Comparison of ENCODE assay signal across 32 cellular contexts in genomic region chr16:1510272-1510671, GRCh38. TPM values are rescaled to one million over a fixed set of nuclear protein-coding genes. Genes with fewer than 3 reads are reported as not detected.
DNase-seq lines count a peak whose midpoint lies in the region; ATAC-seq, FAIRE-seq and TF ChIP-seq lines count a peak whose summit lies in the region.
"Had no signal": no experiment of that assay in that cellular context is flagged by ENCODE, and none has a peak within 500 bp of the region (broad histone marks: within the 10 kb centered on the region; RNA-seq: fewer than 3 reads in every experiment).

No MANE protein-coding gene starts in this region.

- H3K4me1 Mint-ChIP-seq in immature natural killer cell = no peaks in the 10 kb centered on the region
- H3K4me1 Mint-ChIP-seq: activated CD4-positive, alpha-beta T cell treated with anti-CD3 and anti-CD28 coated beads for 36 hours; activated naive CD8-positive, alpha-beta T cell treated with anti-CD3 and anti-CD28 coated beads, Interleukin-2, amount 10 ng/mL, durations not matched to agents 7 days and 5 days; B cell; nephron had no signal

- DNase-seq in spleen (no peak), head of caudate nucleus (no peak), H54 (ENCODE audit: insufficient read length, low spot score) (no peak), immature natural killer cell (no peak)
- DNase-seq: activated CD4-positive, alpha-beta T cell treated with anti-CD3 and anti-CD28 coated beads for 36 hours; activated effector memory CD4-positive, alpha-beta T cell treated with anti-CD3 and anti-CD28 coated beads, Interleukin-2, amount 50 U/mL, for 16 hours; activated naive CD8-positive, alpha-beta T cell treated with anti-CD3 and anti-CD28 coated beads, Interleukin-2, amount 10 ng/mL, durations not matched to agents 7 days and 5 days; COR-L47; KBM-7; NCI-H1105; NCI-H1930; NCI-H524; stimulated activated naive CD4-positive, alpha-beta T cell had no signal

- H3K36me3 Mint-ChIP-seq in immature natural killer cell = peaks cover 0 to 14% (median 0%) of the 10 kb centered on the region in 3 donors

- no peak for TF ChIP-seq CTCF in spleen (IDR thresholded peaks at IDR 0.05 in 8 of 11, conservative IDR thresholded peaks at IDR 0.05 in 3 of 11)

- peak overlapping the region; percentile 68 to 81 (median 76); a peak in 19 of 22 replicates for H3K4me2 ChIP-seq in BLaER1 treated with 17β-estradiol and CSF1 and Interleukin-3, amounts not matched to agents 10 nM and 100 nM
- H3K4me2 ChIP-seq: hepatocyte had no signal

- intact Hi-C loops in spleen (cut with DNase I; ENCODE audit: low total_unique reads) = no loop called here
- intact Hi-C loops in head of caudate nucleus (cut with DNase I) = loop anchor here (10.0 kb wide), 1 partner anchor 65 kb away; no protein-coding TSS in a partner anchor

- H3K27me3 ChIP-seq in BLaER1 treated with 17β-estradiol and CSF1 and Interleukin-3, amounts not matched to agents 10 nM and 100 nM = no peaks in the 10 kb centered on the region
- H3K27me3 ChIP-seq in layer of hippocampus (ENCODE audit: control insufficient read depth, insufficient read depth, low read length) (no peaks in the 10 kb centered on the region), spleen (replicated peaks in 1 of 7) (no peaks in the 10 kb centered on the region)
- H3K27me3 ChIP-seq: hepatocyte, right lobe of liver, thyroid gland had no signal

- H3K9me3 Mint-ChIP-seq in immature natural killer cell = peaks cover 0 to 2% (median 0%) of the 10 kb centered on the region in 6 donors
- H3K9me3 Mint-ChIP-seq: activated naive CD8-positive, alpha-beta T cell treated with anti-CD3 and anti-CD28 coated beads, Interleukin-2, amount 10 ng/mL, durations not matched to agents 7 days and 5 days had no signal

- H3K27me3 Mint-ChIP-seq in immature natural killer cell (ENCODE audit: low read depth in 3 of 3) = peaks cover 0 to 7% (median 2%) of the 10 kb centered on the region in 3 donors
- H3K27me3 Mint-ChIP-seq: activated CD4-positive, alpha-beta T cell treated with anti-CD3 and anti-CD28 coated beads for 36 hours; activated naive CD8-positive, alpha-beta T cell treated with anti-CD3 and anti-CD28 coated beads, Interleukin-2, amount 10 ng/mL, durations not matched to agents 7 days and 5 days; B cell had no signal

- H3K36me3 ChIP-seq in BLaER1 treated with 17β-estradiol and CSF1 and Interleukin-3, amounts not matched to agents 10 nM and 100 nM = peaks cover 20 to 86% (median 66%) of the 10 kb centered on the region in 11 experiments
- H3K36me3 ChIP-seq in spleen = peaks cover 0 to 64% (median 36%) of the 10 kb centered on the region in 6 donors
- H3K36me3 ChIP-seq: right lobe of liver had no signal

- 75 to 89% (median 85%) methylated on average over 9 to 10 of the region's 10 CpGs for WGBS in spleen, 5 donors

- peaks cover 0 to 65% (median 42%) of the 10 kb centered on the region in 11 experiments; a peak in 18 of 22 replicates for H4K20me1 ChIP-seq in BLaER1 treated with 17β-estradiol and CSF1 and Interleukin-3, amounts not matched to agents 10 nM and 100 nM

- no peak overlapping the region for H3K27ac Mint-ChIP-seq in immature natural killer cell
- H3K27ac Mint-ChIP-seq: activated CD4-positive, alpha-beta T cell treated with anti-CD3 and anti-CD28 coated beads for 36 hours; activated naive CD8-positive, alpha-beta T cell treated with anti-CD3 and anti-CD28 coated beads, Interleukin-2, amount 10 ng/mL, durations not matched to agents 7 days and 5 days; B cell; nephron had no signal

- H3K9me3 ChIP-seq in BLaER1 treated with 17β-estradiol and CSF1 and Interleukin-3, amounts not matched to agents 10 nM and 100 nM (replicated peaks in 1 of 11) = peaks cover 15 to 28% (median 20%) of the 10 kb centered on the region in 11 experiments
- H3K9me3 ChIP-seq in spleen = peaks cover 0 to 20% (median 16%) of the 10 kb centered on the region in 8 donors
- H3K9me3 ChIP-seq: right lobe of liver, thyroid gland had no signal

- peak overlapping the region in 8 of 11 experiments; percentile 8 to 45 (median 32); a peak in 7 of 22 replicates for H3K27ac ChIP-seq in BLaER1 treated with 17β-estradiol and CSF1 and Interleukin-3, amounts not matched to agents 10 nM and 100 nM
- H3K27ac ChIP-seq in cingulate gyrus (ENCODE audit: low read depth, low read length) (peak overlapping the region; percentile 83), layer of hippocampus (ENCODE audit: low read depth, low read length) (peak overlapping the region; percentile 58), spleen (peak overlapping the region in 5 of 8 donors; percentile 23 to 57 (median 46))
- H3K27ac ChIP-seq: hepatocyte, parathyroid adenoma, right lobe of liver had no signal

- peaks cover 20 to 29% (median 26%) of the 10 kb centered on the region in 10 experiments for H3K4me1 ChIP-seq in BLaER1 treated with 17β-estradiol and CSF1 and Interleukin-3, amounts not matched to agents 10 nM and 100 nM
- peaks cover 0 to 48% (median 15%) of the 10 kb centered on the region in 6 donors for H3K4me1 ChIP-seq in spleen
- H3K4me1 ChIP-seq: parathyroid adenoma, right lobe of liver had no signal

- H3K4me3 ChIP-seq in BLaER1 treated with 17β-estradiol and CSF1 and Interleukin-3, amounts not matched to agents 10 nM and 100 nM = no peak overlapping the region
- H3K4me3 ChIP-seq in spleen = no peak overlapping the region
- H3K4me3 ChIP-seq: hepatocyte, right lobe of liver, thyroid gland had no signal

- TF ChIP-seq POLR2A in spleen (IDR thresholded peaks at IDR 0.05) (no peak), H54 (IDR thresholded peaks at IDR 0.05; ENCODE audit: low read depth, low read length) (no peak)

- peak overlapping the region in 10 of 11 experiments; percentile 20 to 64 (median 49); a peak in 14 of 22 replicates for H3K9ac ChIP-seq in BLaER1 treated with 17β-estradiol and CSF1 and Interleukin-3, amounts not matched to agents 10 nM and 100 nM
- H3K9ac ChIP-seq: parathyroid adenoma had no signal

- FAIRE-seq in H54 (lab: Jason Lieb, UNC) = no peak
- FAIRE-seq: G401.6, GM19239, HTR-8/SVneo had no signal

- H3K4me3 Mint-ChIP-seq in immature natural killer cell = no peak overlapping the region
- H3K4me3 Mint-ChIP-seq: activated CD4-positive, alpha-beta T cell treated with anti-CD3 and anti-CD28 coated beads for 36 hours; activated naive CD8-positive, alpha-beta T cell treated with anti-CD3 and anti-CD28 coated beads, Interleukin-2, amount 10 ng/mL, durations not matched to agents 7 days and 5 days; B cell; nephron had no signal

- no peak for ATAC-seq in HG03432 (IDR thresholded peaks at IDR 0.05; ENCODE audit: unreplicated experiment)
- ATAC-seq: activated CD4-positive, alpha-beta T cell treated with anti-CD3 and anti-CD28 coated beads for 36 hours had no signal

RNA-seq across cellular contexts. Expression of gene TELO2, which starts 17.1 kb away (rescaled TPM):
- total RNA-seq in spleen = 10 to 100 TPM; 28.5 to 64.2 (median 44.0) TPM
- polyA plus RNA-seq in spleen (100 to 1,000 TPM in 1 of 3 donors, 10 to 100 TPM in 2; 60.3 to 110 (median 83.5) TPM), immature natural killer cell (10 to 100 TPM; 12.0 to 16.4 (median 12.3) TPM)

RNA-seq across cellular contexts. Expression of gene PTX4, which starts 21.5 kb away (rescaled TPM):
- under 1 TPM in 5 of 7 donors, not detected in 2; 0.23 to 0.85 (median 0.60) TPM for total RNA-seq in spleen
- polyA plus RNA-seq in spleen = under 1 TPM in 2 of 3 donors, not detected in 1; 0.03 to 0.19 TPM
- polyA plus RNA-seq in immature natural killer cell = not detected
- total RNA-seq: A673; activated CD4-positive, alpha-beta T cell treated with anti-CD3 and anti-CD28 coated beads for 36 hours; activated naive CD8-positive, alpha-beta T cell treated with anti-CD3 and anti-CD28 coated beads, Interleukin-2, amount 10 ng/mL, durations not matched to agents 7 days and 5 days; B cell; cerebellum; hepatocyte; left lobe of liver; MCF 10A; mononuclear cell; right lobe of liver; T-helper 2 cell treated with Interferon-gamma antibody and Interleukin-4, amounts not matched to agents 100 ng/mL and 5 ng/mL, for 36 hours; thyroid gland had no signal
- polyA plus RNA-seq: hepatocyte had no signal

RNA-seq across cellular contexts. Expression of gene TMEM204, which starts 23.2 kb away (rescaled TPM):
- 10 to 100 TPM; 12.6 to 47.1 (median 26.9) TPM for total RNA-seq in spleen
- polyA plus RNA-seq in spleen (10 to 100 TPM; 10.1 to 21.0 (median 13.6) TPM), immature natural killer cell (10 to 100 TPM; 23.0 to 41.0 (median 38.3) TPM)
- total RNA-seq: A673, MCF 10A had no signal

RNA-seq across cellular contexts. Expression of gene CLCN7, which starts 35.4 kb away (rescaled TPM):
- 100 to 1,000 TPM in 6 of 7 donors, 10 to 100 TPM in 1; 76.5 to 146 (median 127) TPM for total RNA-seq in spleen
- polyA plus RNA-seq in spleen (100 to 1,000 TPM in 1 of 3 donors, 10 to 100 TPM in 2; 43.2 to 117 (median 59.6) TPM), immature natural killer cell (10 to 100 TPM; 19.8 to 44.8 (median 21.5) TPM)

Comparison
In these comparisons a context has a peak if more than half of its experiments do, and no peak if none do; other contexts are left out.
1. H3K27ac ChIP-seq: peak in every context shown above with its lines; median percentile 83 in cingulate gyrus; 58 in layer of hippocampus; 46 in spleen; 32 in BLaER1 treated with 17β-estradiol and CSF1 and Interleukin-3, amounts not matched to agents 10 nM and 100 nM.